Comparison of ENCODE assay signal across 10 cellular contexts in the genomic region with DNA sequence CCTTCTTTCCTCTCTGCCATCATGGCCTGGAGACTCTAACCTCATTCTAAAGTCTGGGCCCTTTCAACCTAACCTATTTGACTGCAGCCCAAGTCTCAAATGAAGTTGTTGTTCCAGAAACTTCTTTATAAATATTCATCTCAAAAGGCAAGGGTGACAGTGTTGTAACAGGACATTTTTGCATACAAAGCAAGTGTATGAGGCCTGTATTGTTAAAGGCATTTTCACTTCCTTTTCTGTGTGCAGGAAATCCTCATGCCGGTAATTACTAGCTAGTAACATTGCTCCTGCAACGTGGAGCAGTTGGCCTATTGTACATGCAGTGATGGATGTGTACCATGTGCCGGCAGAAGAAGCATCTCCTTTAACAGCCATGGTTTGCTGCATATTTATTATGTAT.
DNase-seq lines count a peak whose midpoint lies in the region; ATAC-seq and TF ChIP-seq lines count a peak whose summit lies in the region.
"Had no signal": no experiment of that assay in that cellular context is flagged by ENCODE, and none has a peak within 500 bp of the region (broad histone marks: within the 10 kb centered on the region; RNA-seq: fewer than 3 reads in every experiment).

No MANE protein-coding gene starts in this region.

- TF ChIP-seq CTCF in upper lobe of right lung (IDR thresholded peaks at IDR 0.05) (no peak), MCF 10A (IDR thresholded peaks at IDR 0.05; ENCODE audit: unreplicated experiment) (no peak)

- DNase-seq in SIG-M5 treated with dmso at 0.1 percent for 504 hours (lab: John Stamatoyannopoulos, UW; ENCODE audit: unreplicated experiment) (peak; percentile 64), SIG-M5 (lab: John Stamatoyannopoulos, UW) (no peak), NCI-H1436 treated with DMSO at 0.1 percent for 48 hours (lab: John Stamatoyannopoulos, UW) (peak; percentile 12), upper lobe of right lung (no peak), SW 1271 (lab: John Stamatoyannopoulos, UW) (no peak), MCF 10A (ENCODE audit: unreplicated experiment) (no peak)
- no peak for DNase-seq in activated CD4-positive, alpha-beta T cell treated with anti-CD3 and anti-CD28 coated beads for 36 hours
- DNase-seq: uterus had no signal

- no peak overlapping the region for H3K27ac ChIP-seq in upper lobe of right lung
- H3K27ac ChIP-seq: uterus had no signal

- H3K4me1 ChIP-seq in upper lobe of right lung: no peaks in the 10 kb centered on the region
- H3K4me1 ChIP-seq: uterus had no signal

- H3K36me3 Mint-ChIP-seq in activated CD4-positive, alpha-beta T cell treated with anti-CD3 and anti-CD28 coated beads for 36 hours (ENCODE audit: low read depth): no peaks in the 10 kb centered on the region
- no peaks in the 10 kb centered on the region for H3K36me3 Mint-ChIP-seq in MCF 10A (ENCODE audit: insufficient read depth, unreplicated experiment)

- no peak overlapping the region for H3K27ac Mint-ChIP-seq in activated CD4-positive, alpha-beta T cell treated with anti-CD3 and anti-CD28 coated beads for 36 hours
- H3K27ac Mint-ChIP-seq in MCF 10A (ENCODE audit: low read depth, unreplicated experiment): no peak overlapping the region
- H3K27ac Mint-ChIP-seq: dendritic cell treated with granulocyte-macrophage colony-stimulating factor and Interleukin-4, amounts not matched to agents 40 ng/mL and 50 ng/mL, for 4 days had no signal

- POLR2A ChIA-PET in activated CD4-positive, alpha-beta T cell treated with anti-CD3 and anti-CD28 coated beads for 36 hours (lab: Charles Lee): no interaction called here
- POLR2A ChIA-PET in MCF 10A (lab: Yijun Ruan, JAX): no interaction called here

- peaks cover 8% of the 10 kb centered on the region for H3K27me3 Mint-ChIP-seq in activated CD4-positive, alpha-beta T cell treated with anti-CD3 and anti-CD28 coated beads for 36 hours
- peaks cover 36% of the 10 kb centered on the region for H3K27me3 Mint-ChIP-seq in MCF 10A (ENCODE audit: insufficient read depth, unreplicated experiment)

- no TSS peak for BruUV-seq in MCF 10A (replicated peaks; lab: Mats Ljungman, UMichigan)

- no peak overlapping the region for H3K4me3 Mint-ChIP-seq in activated CD4-positive, alpha-beta T cell treated with anti-CD3 and anti-CD28 coated beads for 36 hours
- H3K4me3 Mint-ChIP-seq in MCF 10A (ENCODE audit: unreplicated experiment): no peak overlapping the region
- H3K4me3 Mint-ChIP-seq: dendritic cell treated with granulocyte-macrophage colony-stimulating factor and Interleukin-4, amounts not matched to agents 40 ng/mL and 50 ng/mL, for 4 days had no signal

- H3K27me3 ChIP-seq in upper lobe of right lung: no peaks in the 10 kb centered on the region
- H3K27me3 ChIP-seq: uterus had no signal

- H3K9me3 Mint-ChIP-seq in activated CD4-positive, alpha-beta T cell treated with anti-CD3 and anti-CD28 coated beads for 36 hours (ENCODE audit: low read depth): no peaks in the 10 kb centered on the region
- no peaks in the 10 kb centered on the region for H3K9me3 Mint-ChIP-seq in MCF 10A (ENCODE audit: unreplicated experiment)
- H3K9me3 Mint-ChIP-seq: dendritic cell treated with granulocyte-macrophage colony-stimulating factor and Interleukin-4, amounts not matched to agents 40 ng/mL and 50 ng/mL, for 4 days had no signal

- H3K36me3 ChIP-seq in upper lobe of right lung: no peaks in the 10 kb centered on the region
- H3K36me3 ChIP-seq: uterus had no signal

- ATAC-seq in HG02870 (IDR thresholded peaks at IDR 0.05; ENCODE audit: unreplicated experiment): peak; percentile 99
- peak; percentile 67 for ATAC-seq in upper lobe of right lung
- ATAC-seq in activated CD4-positive, alpha-beta T cell treated with anti-CD3 and anti-CD28 coated beads for 36 hours: no peak

- CTCF ChIA-PET in activated CD4-positive, alpha-beta T cell treated with anti-CD3 and anti-CD28 coated beads for 36 hours (lab: Charles Lee): interaction anchor here (0.6 to 0.7 kb wide), 3 partner anchors 320 to 1344 kb away, joined by 3 read pairs; no protein-coding TSS in a partner anchor
- CTCF ChIA-PET in MCF 10A (lab: Yijun Ruan, JAX): interaction anchor here (0.5 to 8.6 kb wide), 4 partner anchors 9 to 320 kb away, joined by 3 to 115 read pairs (median 6); no protein-coding TSS in a partner anchor

- H3K9me3 ChIP-seq in upper lobe of right lung: no peaks in the 10 kb centered on the region
- H3K9me3 ChIP-seq: uterus had no signal

- no peak overlapping the region for H3K4me3 ChIP-seq in upper lobe of right lung
- H3K4me3 ChIP-seq: uterus had no signal

- intact Hi-C loops in upper lobe of right lung (cut with DNase I): no loop called here
- intact Hi-C loops in activated CD4-positive, alpha-beta T cell treated with anti-CD3 and anti-CD28 coated beads for 36 hours (cut with DNase I, micrococcal nuclease): loop anchor here (5.0 to 10.0 kb wide), 2 partner anchors 1089 to 1091 kb away; no protein-coding TSS in a partner anchor
- intact Hi-C loops in MCF 10A (cut with micrococcal nuclease): no loop called here

- no peaks in the 10 kb centered on the region for H3K4me1 Mint-ChIP-seq in activated CD4-positive, alpha-beta T cell treated with anti-CD3 and anti-CD28 coated beads for 36 hours
- no peaks in the 10 kb centered on the region for H3K4me1 Mint-ChIP-seq in MCF 10A (ENCODE audit: insufficient read depth, unreplicated experiment)

Comparison
In these comparisons a context has a peak if more than half of its experiments do, and no peak if none do; other contexts are left out.
1. DNase-seq: peak in SIG-M5 treated with dmso at 0.1 percent for 504 hours (single experiment) and NCI-H1436 treated with DMSO at 0.1 percent for 48 hours (single experiment); none in SIG-M5 (single experiment), upper lobe of right lung (single experiment), SW 1271 (0 of 2), activated CD4-positive, alpha-beta T cell treated with anti-CD3 and anti-CD28 coated beads for 36 hours (single experiment) and MCF 10A (single experiment).
2. intact Hi-C loops: an anchor here in activated CD4-positive, alpha-beta T cell treated with anti-CD3 and anti-CD28 coated beads for 36 hours (5.0 to 10.0 kb wide); none called in upper lobe of right lung and MCF 10A.